Comparison of ENCODE assay signal across 8 cellular contexts in genomic region chr1:34985063-34985770, GRCh38. TPM values are rescaled to one million over a fixed set of nuclear protein-coding genes. Genes with fewer than 3 reads are reported as not detected.
A peak's percentile ranks its signal among the peaks of the same experiment; 100 is the strongest.
DNase-seq lines count a peak whose midpoint lies in the region; ATAC-seq and TF ChIP-seq lines count a peak whose summit lies in the region.

TSS of gene TMEM35B (minus strand) at chr1:34985347. CDS start at chr1:34985305, 42 bp downstream.

- peak within 1 kb of the TSS; percentile 96 for H3K27ac Mint-ChIP-seq in endothelial cell (ENCODE audit: unreplicated experiment)

- peak within 1 kb of the TSS; percentile 66 for H3K27ac ChIP-seq in ACC112 (ENCODE audit: low read depth, low read length)

- no peak for TF ChIP-seq CTCF in endothelial cell (IDR thresholded peaks at IDR 0.05; ENCODE audit: unreplicated experiment)

- H3K4me3 ChIP-seq in ACC112 (ENCODE audit: low read depth, low read length), result peak within 1 kb of the TSS; percentile 99

- peaks cover 19% of the 10 kb centered on the region for H3K36me3 ChIP-seq in ACC112 (ENCODE audit: insufficient read depth, low read length)

- no peaks in the 10 kb centered on the region for H3K36me3 Mint-ChIP-seq in endothelial cell (ENCODE audit: low read depth, unreplicated experiment)

- peak within 1 kb of the TSS; percentile 98 for H3K4me3 Mint-ChIP-seq in endothelial cell (ENCODE audit: unreplicated experiment)

- peaks cover 33% of the 10 kb centered on the region for H3K4me1 ChIP-seq in ACC112 (ENCODE audit: control insufficient read depth, insufficient read depth, low read length, unreplicated experiment)

- H3K9me3 Mint-ChIP-seq in endothelial cell (ENCODE audit: unreplicated experiment), result no peaks in the 10 kb centered on the region

- H2AFZ ChIP-seq in ACC112 (ENCODE audit: low read length, unreplicated experiment), result peak within 1 kb of the TSS; percentile 46

- peaks cover 9% of the 10 kb centered on the region for H3K27me3 Mint-ChIP-seq in endothelial cell (ENCODE audit: unreplicated experiment)

- H3K27me3 ChIP-seq in ACC112 (ENCODE audit: insufficient read depth, low read length), result no peaks in the 10 kb centered on the region

- H3K79me2 ChIP-seq in ACC112 (ENCODE audit: control insufficient read depth, insufficient read depth, low read length, unreplicated experiment), result peaks cover 30% of the 10 kb centered on the region

- peak; percentile 61 for ATAC-seq in GM18517 (IDR thresholded peaks at IDR 0.05; ENCODE audit: unreplicated experiment)
- peak; percentile 59 for ATAC-seq in HG03039 (IDR thresholded peaks at IDR 0.05; ENCODE audit: unreplicated experiment)

- DNase-seq in NCI-H69 (lab: John Stamatoyannopoulos, UW) (peak; percentile 76), endothelial cell (ENCODE audit: low spot score) (peak; percentile 61), midbrain (lab: John Stamatoyannopoulos, UW) (peak; percentile 48)
- DNase-seq in activated CD8-positive, alpha-beta memory T cell treated with anti-CD3 and anti-CD28 coated beads, Interleukin-2, amount 50 U/mL, for 24 hours (ENCODE audit: extremely low read depth), result peak; percentile 39
- peak; percentile 63 to 74 for DNase-seq in stimulated activated CD8-positive, alpha-beta memory T cell treated with anti-CD3 and anti-CD28 coated beads, Interleukin-15, amount 100 ng/mL, for 48 hours (ENCODE audit: low read depth in 2 of 2)

- peaks cover 24% of the 10 kb centered on the region for H3K4me1 Mint-ChIP-seq in endothelial cell (ENCODE audit: unreplicated experiment)

RNA-seq across cellular contexts. Expression of gene TMEM35B, which starts in this region (rescaled TPM):
- 18.9 TPM for total RNA-seq in endothelial cell (ENCODE audit: unreplicated experiment)

Comparison
In these comparisons a context has a peak if more than half of its experiments do, and no peak if none do; other contexts are left out.
1. Peak in every context shown above with its lines: DNase-seq, ATAC-seq, H3K4me3 ChIP-seq and H3K27ac ChIP-seq.